Comparison of ENCODE assay signal across 10 cellular contexts in the genomic region with DNA sequence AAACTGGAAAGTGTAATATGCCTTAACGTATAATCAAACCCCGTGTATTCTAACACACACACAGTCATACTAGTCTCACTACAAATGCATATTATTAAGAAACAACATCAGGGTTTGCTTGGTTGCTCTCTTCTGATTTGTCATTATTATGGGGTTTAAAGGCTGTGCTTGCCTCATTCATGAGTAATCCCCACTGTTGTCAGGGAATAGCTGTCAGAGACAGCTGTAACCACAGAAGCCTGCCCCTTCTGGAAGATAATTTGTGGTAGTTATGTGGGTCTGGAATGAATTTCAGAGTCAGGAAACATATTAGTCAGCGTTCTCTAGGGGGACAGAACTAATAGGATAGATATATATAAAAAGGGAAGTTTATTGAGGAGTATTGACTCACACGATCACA.
DNase-seq lines count a peak whose midpoint lies in the region; ATAC-seq and TF ChIP-seq lines count a peak whose summit lies in the region.
"Had no signal": no experiment of that assay in that cellular context is flagged by ENCODE, and none has a peak within 500 bp of the region (broad histone marks: within the 10 kb centered on the region; RNA-seq: fewer than 3 reads in every experiment).

No MANE protein-coding gene starts in this region.

- TF ChIP-seq POLR2A in heart left ventricle (IDR thresholded peaks at IDR 0.05), result no peak

- H3K4me3 ChIP-seq in heart left ventricle (no peak overlapping the region), skeletal muscle cell (ENCODE audit: low read depth, low read length) (no peak overlapping the region)
- H3K4me3 ChIP-seq: neural progenitor cell had no signal

- H3K27me3 ChIP-seq in heart left ventricle, result peaks cover 0 to 6% (median 0%) of the 10 kb centered on the region in 9 donors
- H3K27me3 ChIP-seq: neural progenitor cell had no signal

- TF ChIP-seq CTCF in heart left ventricle (IDR thresholded peaks at IDR 0.05) (no peak), GM10266 (IDR thresholded peaks at IDR 0.05; ENCODE audit: control insufficient read depth, insufficient read depth, low read depth, missing control alignments) (no peak)

- peak overlapping the region in 7 of 12 donors; percentile 16 to 66 (median 35) for H3K27ac ChIP-seq in heart left ventricle
- H3K27ac ChIP-seq: neural progenitor cell, VCaP had no signal

- peak; percentile 26 for DNase-seq in GOT3 (lab: John Stamatoyannopoulos, UW)
- peak; percentile 56 for DNase-seq in SW480 (ENCODE audit: low spot score)
- no peak for DNase-seq in heart left ventricle
- DNase-seq in skeletal muscle cell (ENCODE audit: low read depth), result peak; percentile 97
- DNase-seq in NCI-H1436 (lab: John Stamatoyannopoulos, UW), result no peak
- DNase-seq in GM10266 (ENCODE audit: extremely low spot score), result no peak
- DNase-seq in NCI-H1694 treated with DMSO at 0.1 percent for 48 hours (lab: John Stamatoyannopoulos, UW), result no peak
- no peak for DNase-seq in activated CD4-positive, alpha-beta T cell treated with anti-CD3 and anti-CD28 coated beads, Interleukin-2, amount 50 U/mL, for 48 hours

- 62 to 72% (median 69%) methylated on average over 4 of the region's 4 CpGs for WGBS in heart left ventricle, 4 donors

- no peaks in the 10 kb centered on the region for H3K36me3 ChIP-seq in heart left ventricle
- H3K36me3 ChIP-seq: neural progenitor cell had no signal

- intact Hi-C loops in heart left ventricle (cut with DNase I), result no loop called here

- H3K9me3 ChIP-seq in heart left ventricle, result no peaks in the 10 kb centered on the region

- peak; percentile 66 to 94 (median 84) for ATAC-seq in heart left ventricle

- peaks cover 0 to 18% (median 0%) of the 10 kb centered on the region in 12 donors for H3K4me1 ChIP-seq in heart left ventricle
- H3K4me1 ChIP-seq: neural progenitor cell had no signal

Comparison
In these comparisons a context has a peak if more than half of its experiments do, and no peak if none do; other contexts are left out.
1. DNase-seq: peak in GOT3 (single experiment), SW480 (single experiment) and skeletal muscle cell (single experiment); none in heart left ventricle (0 of 5), NCI-H1436 (single experiment), GM10266 (single experiment), NCI-H1694 treated with DMSO at 0.1 percent for 48 hours (single experiment) and activated CD4-positive, alpha-beta T cell treated with anti-CD3 and anti-CD28 coated beads, Interleukin-2, amount 50 U/mL, for 48 hours (0 of 2).